8 cellular contexts compared by ENCODE assay signal in genomic region chr21:39349211-39350093, GRCh38. TPM values are rescaled to one million over a fixed set of nuclear protein-coding genes. Genes with fewer than 3 reads are reported as not detected.
DNase-seq lines count a peak whose midpoint lies in the region; ATAC-seq and TF ChIP-seq lines count a peak whose summit lies in the region.

No MANE protein-coding gene starts in this region.

- peak; percentile 96 for DNase-seq in NCI-H1694 treated with DMSO at 0.1 percent for 48 hours (lab: John Stamatoyannopoulos, UW)
- DNase-seq in T-helper 17 cell, result peak; percentile 94 to 96 (median 95)
- peak; percentile 59 to 97 (median 92) for DNase-seq in anterior cingulate cortex (lab: John Stamatoyannopoulos, UW)
- peak; percentile 97 to 98 (median 98) for DNase-seq in right cardiac atrium
- DNase-seq in pulmonary artery endothelial cell (ENCODE audit: low read depth, low spot score), result peak; percentile 81
- DNase-seq in uterus, result peak; percentile 94

- intact Hi-C loops in right cardiac atrium (cut with DNase I) (loop anchor here in 2 of 4 donors (5.0 kb wide), 2 partner anchors 37 to 38 kb away; partner anchors contain the start of gene BRWD1 (in 2 of the 2)), uterus (cut with DNase I; ENCODE audit: low total_unique reads) (no loop called here)

- peaks cover 10% of the 10 kb centered on the region for H3K36me3 Mint-ChIP-seq in T-helper 17 cell (ENCODE audit: low read depth)

- WGBS in right cardiac atrium, result 11% methylated on average over 46 of the region's 56 CpGs

- H3K4me3 ChIP-seq in right cardiac atrium (ENCODE audit: low read length), result peak overlapping the region; percentile 89
- H3K4me3 ChIP-seq in uterus, result peak overlapping the region; percentile 54 to 88

- H3K9me3 ChIP-seq in T-helper 17 cell (ENCODE audit: control insufficient read depth, low read length, poor library complexity, severe bottlenecking), result no peaks in the 10 kb centered on the region
- no peaks in the 10 kb centered on the region for H3K9me3 ChIP-seq in right cardiac atrium (ENCODE audit: control insufficient read depth, low read length)
- H3K9me3 ChIP-seq in uterus, result no peaks in the 10 kb centered on the region

- TF ChIP-seq POLR2A in uterus (IDR thresholded peaks at IDR 0.05), result peak in 1 of 2 donors; percentile 20

- H3K4me1 ChIP-seq in right cardiac atrium (ENCODE audit: control insufficient read depth, insufficient read depth, low read length) (peaks cover 3% of the 10 kb centered on the region), uterus (peaks cover 0 to 13% of the 10 kb centered on the region in 2 donors)

- H3K4me1 Mint-ChIP-seq in T-helper 17 cell, result peaks cover 26% of the 10 kb centered on the region

- H3K27me3 Mint-ChIP-seq in T-helper 17 cell, result peaks cover 15% of the 10 kb centered on the region

- H3K36me3 ChIP-seq in uterus, result no peaks in the 10 kb centered on the region

- H3K27me3 ChIP-seq in right cardiac atrium (ENCODE audit: control insufficient read depth, insufficient read depth) (no peaks in the 10 kb centered on the region), uterus (no peaks in the 10 kb centered on the region)

- ATAC-seq in GM18499 (IDR thresholded peaks at IDR 0.05; ENCODE audit: insufficient read depth, unreplicated experiment) (peak; percentile 81), HG02938 (IDR thresholded peaks at IDR 0.05; ENCODE audit: unreplicated experiment) (peak; percentile 84), T-helper 17 cell (peak; percentile 88), right cardiac atrium (peak; percentile 97)

- peak overlapping the region; percentile 85 for H3K27ac ChIP-seq in right cardiac atrium (ENCODE audit: low read length)
- peak overlapping the region; percentile 94 to 99 for H3K27ac ChIP-seq in uterus

- H3K27ac Mint-ChIP-seq in T-helper 17 cell, result peak overlapping the region; percentile 93

- peak overlapping the region; percentile 92 for H3K4me3 Mint-ChIP-seq in T-helper 17 cell

- peak in 1 of 4 experiments; percentile 6 for TF ChIP-seq CTCF in uterus (IDR thresholded peaks at IDR 0.05)

RNA-seq across cellular contexts. Expression of gene HMGN1, which starts 0.6 kb away (rescaled TPM):
- total RNA-seq in T-helper 17 cell (100 to 1,000 TPM; 183 to 231 TPM), right cardiac atrium (10 to 100 TPM; 66.5 to 84.6 (median 80.8) TPM), pulmonary artery endothelial cell (273 and 279 TPM in 2 replicates), uterus (100 to 1,000 TPM in 2 of 4 donors, 10 to 100 TPM in 2; 87.9 to 222 (median 102) TPM)
- 50.7 TPM for polyA plus RNA-seq in right cardiac atrium

RNA-seq across cellular contexts. Expression of gene BRWD1, which starts 36.0 kb away (rescaled TPM):
- 10 to 100 TPM; 71.9 to 81.6 TPM for total RNA-seq in T-helper 17 cell
- 10 to 100 TPM; 31.0 to 36.9 (median 32.7) TPM for total RNA-seq in right cardiac atrium
- 13.4 TPM for polyA plus RNA-seq in right cardiac atrium
- total RNA-seq in pulmonary artery endothelial cell, result 33.4 and 46.9 TPM in 2 replicates
- total RNA-seq in uterus, result 100 to 1,000 TPM in 1 of 4 donors, 10 to 100 TPM in 3; 55.6 to 183 (median 65.4) TPM

Comparison
In these comparisons a context has a peak if more than half of its experiments do, and no peak if none do; other contexts are left out.
1. Peak in every context shown above with its lines: DNase-seq, ATAC-seq, H3K4me3 ChIP-seq and H3K27ac ChIP-seq.